Comparison of ENCODE assay signal across 24 cellular contexts in genomic region chr22:44963832-44964721, GRCh38. TPM values are rescaled to one million over a fixed set of nuclear protein-coding genes. Genes with fewer than 3 reads are reported as not detected.
A peak's percentile ranks its signal among the peaks of the same experiment; 100 is the strongest.
DNase-seq lines count a peak whose midpoint lies in the region; ATAC-seq, FAIRE-seq and TF ChIP-seq lines count a peak whose summit lies in the region.
"Had no signal": no experiment of that assay in that cellular context is flagged by ENCODE, and none has a peak within 500 bp of the region (broad histone marks: within the 10 kb centered on the region; RNA-seq: fewer than 3 reads in every experiment).

No MANE protein-coding gene starts in this region.

- H3K23ac ChIP-seq in H1 (ENCODE audit: insufficient read length), result no peak overlapping the region
- H3K23ac ChIP-seq in neuronal stem cell (ENCODE audit: low read depth, low read length, poor library complexity), result peak overlapping the region; percentile 68

- H3K27me3 ChIP-seq in GM23338 (ENCODE audit: insufficient read depth) (no peaks in the 10 kb centered on the region), HUES48 (ENCODE audit: control insufficient read depth, insufficient read depth, low read length) (no peaks in the 10 kb centered on the region), H1 (replicated peaks in 1 of 4; ENCODE audit: control insufficient read depth in 3 of 4, extremely low read depth in 1 of 4, insufficient read depth in 3 of 4, low read length in 3 of 4) (no peaks in the 10 kb centered on the region), neuronal stem cell (ENCODE audit: control insufficient read depth in 3 of 3, insufficient read depth in 3 of 3, low read depth in 1 of 3, low read length in 3 of 3) (no peaks in the 10 kb centered on the region)

- no peak overlapping the region for H2BK12ac ChIP-seq in H1 (ENCODE audit: low read depth, low read length)
- no peak overlapping the region for H2BK12ac ChIP-seq in neuronal stem cell (ENCODE audit: low read length)

- H3K4me2 ChIP-seq in GM23338 (no peak overlapping the region), H1 (ENCODE audit: insufficient read depth in 1 of 2, low read depth in 2 of 2, low read length in 2 of 2) (peak overlapping the region in 1 of 2 experiments; percentile 34; a peak in 1 of 4 replicates), neuronal stem cell (ENCODE audit: insufficient read depth, low read length, poor library complexity, severe bottlenecking) (no peak overlapping the region)
- H3K4me2 ChIP-seq: A549 had no signal

- peaks cover 29% of the 10 kb centered on the region for H3K4me1 ChIP-seq in GM23338 (ENCODE audit: insufficient read depth)
- peaks cover 26% of the 10 kb centered on the region for H3K4me1 ChIP-seq in HUES48 (ENCODE audit: control insufficient read depth, insufficient read depth, low read length)
- peaks cover 0 to 34% (median 7%) of the 10 kb centered on the region in 4 experiments; a peak in 6 of 7 replicates for H3K4me1 ChIP-seq in H1 (replicated peaks in 1 of 4; ENCODE audit: control insufficient read depth in 3 of 4, insufficient read depth in 4 of 4, low read length in 3 of 4)
- peaks cover 0 to 4% of the 10 kb centered on the region in 2 donors for H3K4me1 ChIP-seq in neuronal stem cell (ENCODE audit: control insufficient read depth in 2 of 2, insufficient read depth in 1 of 2, low read depth in 1 of 2, low read length in 2 of 2)
- H3K4me1 ChIP-seq: A549, Caco-2 had no signal

- H4K8ac ChIP-seq in H1 (ENCODE audit: extremely low read depth, insufficient read depth, low read length), result no peak overlapping the region; the same call in 1 of the 2 replicates
- no peak overlapping the region for H4K8ac ChIP-seq in neuronal stem cell (ENCODE audit: low read depth, low read length)

- H3K4me3 Mint-ChIP-seq in GM23338, result no peak overlapping the region; the same call in 2 of the 3 replicates
- H3K4me3 Mint-ChIP-seq: CD8-positive, alpha-beta T cell had no signal

- no peak for FAIRE-seq in H1 (lab: Jason Lieb, UNC)
- FAIRE-seq in urothelium cell line (lab: Jason Lieb, UNC), result no peak
- FAIRE-seq: A549, G401.6, HTR-8/SVneo had no signal

- H3K4me3 ChIP-seq in GM23338, result no peak overlapping the region
- H3K4me3 ChIP-seq in HUES48 (ENCODE audit: low read depth, low read length), result no peak overlapping the region
- H3K4me3 ChIP-seq in H1 (ENCODE audit: extremely low read depth in 1 of 4, insufficient read depth in 2 of 4, low read depth in 3 of 4, low read length in 4 of 4), result no peak overlapping the region
- H3K4me3 ChIP-seq in neuronal stem cell (ENCODE audit: low read length in 2 of 2), result no peak overlapping the region
- H3K4me3 ChIP-seq: A549, GM23248, SK-N-MC had no signal

- H3K27ac ChIP-seq in GM23338 (ENCODE audit: low read depth) (peak overlapping the region; percentile 47; the same call in 1 of the 2 replicates), HUES48 (ENCODE audit: low read depth, low read length) (peak overlapping the region; percentile 43), H1 (ENCODE audit: low read depth, low read length) (no peak overlapping the region), neuronal stem cell (replicated peaks; ENCODE audit: low read length) (no peak overlapping the region)
- H3K27ac ChIP-seq: A549, C4-2B, GM23248, SK-N-MC had no signal

- H3K9me3 ChIP-seq in HUES48 (ENCODE audit: control insufficient read depth, insufficient read depth, low read length) (peaks cover 6% of the 10 kb centered on the region; the same call in 1 of the 2 replicates), H1 (ENCODE audit: insufficient read depth in 2 of 2, low read depth in 1 of 2, low read length in 1 of 2) (peaks cover 0 to 2% of the 10 kb centered on the region in 2 experiments; a peak in 1 of 4 replicates), neuronal stem cell (replicated peaks in 1 of 2; ENCODE audit: control insufficient read depth in 2 of 2, insufficient read depth in 1 of 2, low read depth in 1 of 2, low read length in 2 of 2) (peaks cover 0 to 2% of the 10 kb centered on the region in 2 donors)
- H3K9me3 ChIP-seq: A549, Caco-2 had no signal

- no peaks in the 10 kb centered on the region for H3K9me2 ChIP-seq in GM23338 (ENCODE audit: insufficient read depth)

- CTCF ChIA-PET in H1 (lab: Charles Lee; ENCODE audit: partially characterized antibody), result interaction anchor here (1.1 kb wide), 1 partner anchor 9 kb away, joined by 3 read pairs; no protein-coding TSS in a partner anchor

- H3K36me3 Mint-ChIP-seq in GM23338 (ENCODE audit: low read depth), result peaks cover 72% of the 10 kb centered on the region
- H3K36me3 Mint-ChIP-seq: CD8-positive, alpha-beta T cell had no signal

- H4K91ac ChIP-seq in H1 (replicated peaks; ENCODE audit: insufficient read length, low read length), result no peak overlapping the region
- H4K91ac ChIP-seq in neuronal stem cell (ENCODE audit: low read depth, low read length, poor library complexity), result no peak overlapping the region

- H3K4ac ChIP-seq in H1 (replicated peaks; ENCODE audit: insufficient read length, low read depth, low read length) (no peak overlapping the region), neuronal stem cell (ENCODE audit: low read length) (no peak overlapping the region)

- POLR2A ChIA-PET in H1 (lab: Charles Lee; ENCODE audit: partially characterized antibody), result interaction anchor here (0.6 to 2.0 kb wide), 5 partner anchors 8 to 39 kb away, joined by 3 to 9 read pairs (median 3); no protein-coding TSS in a partner anchor

- TF ChIP-seq RAD21 in H1 (IDR thresholded peaks at IDR 0.05 in 1 of 2, conservative IDR thresholded peaks at IDR 0.05 in 1 of 2; ENCODE audit: low read depth in 2 of 2, low read length in 2 of 2), result no peak

- no peak for TF ChIP-seq EP300 in H1 (IDR thresholded peaks at IDR 0.05; ENCODE audit: borderline replicate concordance in 1 of 2, low read depth in 2 of 2, low read length in 2 of 2)

- H3K9ac ChIP-seq in HUES48 (ENCODE audit: low read depth, low read length), result no peak overlapping the region
- no peak overlapping the region for H3K9ac ChIP-seq in H1 (replicated peaks in 1 of 4; ENCODE audit: extremely low read depth in 1 of 4, low read depth in 3 of 4, low read length in 3 of 4)
- H3K9ac ChIP-seq in neuronal stem cell (ENCODE audit: low read depth, low read length, poor library complexity), result no peak overlapping the region
- H3K9ac ChIP-seq: GM23248 had no signal

- DNase-seq in GM23338 (ENCODE audit: low spot score), result no peak
- DNase-seq in H1 (ENCODE audit: low read depth in 1 of 2, low spot score in 2 of 2), result no peak
- DNase-seq in neuronal stem cell (ENCODE audit: low spot score), result no peak
- DNase-seq in urothelium cell line (ENCODE audit: low spot score), result no peak
- DNase-seq in NOMO-1 treated with dmso at 0.1 percent for 144 hours (lab: John Stamatoyannopoulos, UW; ENCODE audit: unreplicated experiment), result no peak
- no peak for DNase-seq in stimulated activated CD4-positive, alpha-beta T cell treated with anti-CD3 and anti-CD28 coated beads, Interleukin-1b, Interleukin-23, amount 100 ng/mL, for 48 hours
- no peak for DNase-seq in GOT3 (lab: John Stamatoyannopoulos, UW)
- DNase-seq: Caco-2; CD8-positive, alpha-beta T cell; GM23248; KBM-7; MV-4-11; NCI-H1105; NCI-H1930; NCI-H446; NCI-H524 treated with DMSO at 0.1 percent for 48 hours; NCI-H774; NK-92 treated with Interleukin-12 subunit alpha and Interleukin-12 subunit beta, amount 100 ng/mL, for 24 hours had no signal

- H3K27ac Mint-ChIP-seq in GM23338, result peak overlapping the region; percentile 10; the same call in 1 of the 2 replicates
- H3K27ac Mint-ChIP-seq: CD8-positive, alpha-beta T cell had no signal

- H3K79me1 ChIP-seq in H1 (ENCODE audit: low read depth, low read length) (peaks cover 15% of the 10 kb centered on the region; the same call in 1 of the 2 replicates), neuronal stem cell (ENCODE audit: low read depth, low read length) (peaks cover 10% of the 10 kb centered on the region)

- H3K18ac ChIP-seq in H1 (ENCODE audit: extremely low read depth, low read length), result no peak overlapping the region
- H3K18ac ChIP-seq in neuronal stem cell (ENCODE audit: low read length), result peak overlapping the region; percentile 8

- peaks cover 33% of the 10 kb centered on the region for H3K9me3 Mint-ChIP-seq in GM23338
- H3K9me3 Mint-ChIP-seq: CD8-positive, alpha-beta T cell had no signal

- H2BK5ac ChIP-seq in H1 (ENCODE audit: low read depth, low read length), result no peak overlapping the region
- no peak overlapping the region for H2BK5ac ChIP-seq in neuronal stem cell (ENCODE audit: low read length)

- no peak overlapping the region for H2AK5ac ChIP-seq in H1 (ENCODE audit: low read depth, low read length)
- no peak overlapping the region for H2AK5ac ChIP-seq in neuronal stem cell (ENCODE audit: low read depth, low read length)

- no peak for TF ChIP-seq CTCF in GM23338 (conservative IDR thresholded peaks at IDR 0.05; ENCODE audit: low read depth in 2 of 2)
- TF ChIP-seq CTCF in H1 (IDR thresholded peaks at IDR 0.05; ENCODE audit: control extremely low read depth in 1 of 3, insufficient read depth in 1 of 3, low read depth in 1 of 3, low read length in 3 of 3), result no peak

- H3K27me3 Mint-ChIP-seq in GM23338 (ENCODE audit: insufficient read depth, low read depth, poor library complexity), result peaks cover 23% of the 10 kb centered on the region

- H3K36me3 ChIP-seq in GM23338 (ENCODE audit: insufficient read depth) (peaks cover 5% of the 10 kb centered on the region; the same call in 1 of the 2 replicates), HUES48 (ENCODE audit: control insufficient read depth, insufficient read depth, low read length) (peaks cover 17% of the 10 kb centered on the region), H1 (ENCODE audit: control insufficient read depth in 2 of 4, insufficient read depth in 4 of 4, low read length in 3 of 4) (peaks cover 0 to 22% (median 7%) of the 10 kb centered on the region in 4 experiments; a peak in 6 of 8 replicates), neuronal stem cell (replicated peaks in 1 of 2; ENCODE audit: control insufficient read depth in 2 of 2, insufficient read depth in 2 of 2, low read length in 2 of 2) (peaks cover 9 to 66% of the 10 kb centered on the region in 2 donors)

- no peak overlapping the region for H2BK20ac ChIP-seq in H1 (ENCODE audit: low read length)

- H3K79me2 ChIP-seq in GM23338 (replicated peaks; ENCODE audit: insufficient read depth) (peaks cover 15% of the 10 kb centered on the region), H1 (ENCODE audit: control insufficient read depth in 1 of 2, insufficient read depth in 2 of 2, low read length in 2 of 2) (peaks cover 0 to 14% of the 10 kb centered on the region in 2 experiments; a peak in 1 of 4 replicates)

- no peak for TF ChIP-seq POLR2A in H1 (IDR thresholded peaks at IDR 0.05; ENCODE audit: control extremely low read depth in 1 of 2, low read depth in 2 of 2, low read length in 2 of 2)

- H3K56ac ChIP-seq in H1 (replicated peaks; ENCODE audit: insufficient read length, low read depth, low read length), result no peak overlapping the region

- WGBS in H1 (ENCODE audit: extremely low coverage in 1 of 2, insufficient coverage in 1 of 2, insufficient read length in 1 of 2, insufficient replicate concordance in 2 of 2, low coverage in 1 of 2, low lambda C conversion rate in 2 of 2, missing lambda C conversion rate in 1 of 2), 2 experiments, result 83% methylated on average over 20 of the region's 20 CpGs; no CpG with 5 or more reads in 1 of the 2 experiments
- WGBS in neuronal stem cell (ENCODE audit: extremely low coverage in 2 of 2, insufficient read length in 2 of 2, insufficient replicate concordance in 1 of 2), 2 donors, result no CpG with 5 or more reads among the region's 20 CpGs

- H3K14ac ChIP-seq in H1 (ENCODE audit: insufficient read length) (no peak overlapping the region), neuronal stem cell (ENCODE audit: low read length) (no peak overlapping the region)

- H2BK120ac ChIP-seq in H1 (replicated peaks; ENCODE audit: low read depth, low read length) (no peak overlapping the region), neuronal stem cell (ENCODE audit: low read depth, low read length) (no peak overlapping the region)

- ATAC-seq in GM23338, result peak; percentile 11; the same call in 2 of the 3 replicates
- ATAC-seq: CD8-positive, alpha-beta T cell had no signal

- H4K5ac ChIP-seq in H1 (ENCODE audit: insufficient read length, low read depth, low read length), result no peak overlapping the region

- no peaks in the 10 kb centered on the region for H3K23me2 ChIP-seq in H1 (ENCODE audit: low read depth, low read length)

- H3K4me1 Mint-ChIP-seq in GM23338, result peaks cover 61% of the 10 kb centered on the region

- peaks cover 26% of the 10 kb centered on the region for H4K20me1 ChIP-seq in GM23338 (replicated peaks; ENCODE audit: insufficient read depth)
- peaks cover 2 to 34% of the 10 kb centered on the region in 2 experiments for H4K20me1 ChIP-seq in H1 (replicated peaks in 1 of 2; ENCODE audit: control insufficient read depth in 1 of 2, insufficient read depth in 2 of 2, low read length in 2 of 2)

- no peak overlapping the region for H2AFZ ChIP-seq in GM23338
- no peak overlapping the region for H2AFZ ChIP-seq in H1 (ENCODE audit: low read length)
- H2AFZ ChIP-seq in neuronal stem cell (ENCODE audit: low read length), result no peak overlapping the region
- H2AFZ ChIP-seq: GM23248 had no signal

- 0 out of 2 replicates have a peak overlapping the region, but pooled peaks have one; percentile 5 for H2BK15ac ChIP-seq in H1 (ENCODE audit: low read length)
- H2BK15ac ChIP-seq in neuronal stem cell (ENCODE audit: low read length), result no peak overlapping the region

- H3F3A ChIP-seq in GM23338 (replicated peaks; ENCODE audit: low read depth), result peaks cover 31% of the 10 kb centered on the region

RNA-seq across cellular contexts. Expression of gene PHF21B, which starts 45.7 kb away (rescaled TPM):
- 127 and 149 TPM in 2 replicates for total RNA-seq in GM23338 (2014; rRNA removed; shearing (Covaris generic))
- polyA plus RNA-seq in GM23338 (2016; fragmentation: Nextera tagmentation; extraction: Ambion mirVana) (16.5 and 20.6 TPM in 2 replicates), H1 (2011; rRNA removed) (19.3 and 24.7 TPM in 2 replicates)
- total RNA-seq in H1 (2021; fragmentation: NEBNext Ultra II Directional; extraction: Animal tissue kit (Norgen Biotek cat#: 25700)), result 57.2 and 68.1 TPM in 2 replicates
- polyA plus RNA-seq in H1 (2011; cell fraction: cytosol; rRNA removed), result 25.0 TPM
- 90.7 TPM for polyA plus RNA-seq in H1 (2011; cell fraction: nucleus; rRNA removed)
- polyA plus RNA-seq in H1 (2012, experiment 1 of 2), result 21.1 to 32.7 TPM (median 27.9 TPM) in 4 replicates
- 6.5 TPM for polyA plus RNA-seq in H1 (2012, experiment 2 of 2)
- 18.8 TPM for polyA plus RNA-seq in H1 (2013, experiment 1 of 2)
- polyA plus RNA-seq in H1 (2013, experiment 2 of 2), result 14.5 TPM
- 41.2 and 52.3 TPM in 2 replicates for polyA minus RNA-seq in H1 (2011; rRNA and poly(A)+ RNA removed)
- 47.8 TPM for polyA minus RNA-seq in H1 (2011; cell fraction: cytosol; rRNA and poly(A)+ RNA removed)
- 135 TPM for polyA minus RNA-seq in H1 (2011; cell fraction: nucleus; rRNA and poly(A)+ RNA removed)
- 17.7 TPM for polyA plus RNA-seq in neuronal stem cell (2013, experiment 1 of 2)
- 21.4 TPM for polyA plus RNA-seq in neuronal stem cell (2013, experiment 2 of 2)
- total RNA-seq: CD8-positive, alpha-beta T cell; GM23248 had no signal
- polyA plus RNA-seq: GM23248 had no signal

Comparison
In these comparisons a context has a peak if more than half of its experiments do, and no peak if none do; other contexts are left out.
1. H3K27ac ChIP-seq: peak in GM23338 (single experiment) and HUES48 (single experiment); none in H1 (single experiment) and neuronal stem cell (single experiment).